Comparison of ENCODE assay signal across 19 cellular contexts in the genomic region with DNA sequence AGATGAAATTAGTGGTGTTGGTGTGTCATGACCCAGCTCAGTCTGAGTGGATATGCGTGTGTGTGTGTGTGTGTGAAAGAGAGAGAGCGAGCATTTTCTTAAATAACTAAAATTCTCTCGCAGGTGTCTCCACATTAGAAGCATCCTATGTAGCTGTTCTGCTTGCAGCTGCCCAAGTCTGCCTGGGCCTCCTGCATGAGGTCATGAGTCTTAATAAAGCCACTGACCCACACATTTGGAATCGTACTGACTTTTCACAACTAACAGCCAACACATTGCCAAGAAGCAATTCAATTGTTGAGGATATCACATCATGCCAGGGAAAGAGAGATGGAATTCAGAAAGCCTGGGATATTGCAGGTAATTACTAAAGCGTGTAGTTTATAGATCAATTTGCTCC.
A peak's percentile ranks its signal among the peaks of the same experiment; 100 is the strongest.
DNase-seq lines count a peak whose midpoint lies in the region; ATAC-seq lines count a peak whose summit lies in the region.
"Had no signal": no experiment of that assay in that cellular context is flagged by ENCODE, and none has a peak within 500 bp of the region (broad histone marks: within the 10 kb centered on the region; RNA-seq: fewer than 3 reads in every experiment).

No MANE protein-coding gene starts in this region.

- no peaks in the 10 kb centered on the region for H3K27me3 ChIP-seq in right cardiac atrium (ENCODE audit: control insufficient read depth, insufficient read depth)
- H3K27me3 ChIP-seq: BLaER1 had no signal

- WGBS in right cardiac atrium, result 59% methylated on average over 5 of the region's 5 CpGs

- H3K4me3 ChIP-seq in right cardiac atrium (ENCODE audit: low read length), result no peak overlapping the region
- H3K4me3 ChIP-seq: A549, BLaER1, GM23248 had no signal

- peak overlapping the region; percentile 32 for H3K27ac ChIP-seq in right cardiac atrium (ENCODE audit: low read length)
- H3K27ac ChIP-seq: 22Rv1, A549, BLaER1, C4-2B, GM23248 had no signal

- H3K4me1 ChIP-seq in right cardiac atrium (ENCODE audit: control insufficient read depth, insufficient read depth, low read length), result peaks cover 2% of the 10 kb centered on the region
- H3K4me1 ChIP-seq: A549, Caco-2 had no signal

- intact Hi-C loops in Right ventricle myocardium inferior (cut with DNase I) (no loop called here), cardiac septum (cut with DNase I) (no loop called here), left cardiac atrium (cut with DNase I) (no loop called here), right cardiac atrium (cut with DNase I) (no loop called here)

- peaks cover 2% of the 10 kb centered on the region for H3K9me3 ChIP-seq in right cardiac atrium (ENCODE audit: control insufficient read depth, low read length)
- H3K9me3 ChIP-seq: A549, Caco-2 had no signal

- peak; percentile 83 for ATAC-seq in Right ventricle myocardium inferior
- ATAC-seq in left cardiac atrium, result peak; percentile 91 to 92
- ATAC-seq in right cardiac atrium, result peak; percentile 57 to 59
- no peak for ATAC-seq in GM21723 (IDR thresholded peaks at IDR 0.05; ENCODE audit: unreplicated experiment)
- ATAC-seq: A549; CD8-positive, alpha-beta T cell had no signal

- no peak for DNase-seq in Right ventricle myocardium inferior (ENCODE audit: missing footprints)
- DNase-seq in cardiac septum (ENCODE audit: low spot score), result no peak
- DNase-seq in left cardiac atrium, result no peak
- DNase-seq in right cardiac atrium, result no peak
- DNase-seq in 8988T, result no peak
- DNase-seq in nucleus accumbens (lab: John Stamatoyannopoulos, UW), result no peak
- DNase-seq: Caco-2; CD4-positive, CD25-positive, alpha-beta regulatory T cell; CD8-positive, alpha-beta T cell; DMS153; DND-41; GM23248; H7; HCEC 1CT had no signal
